Comparison of ENCODE assay signal across 15 cellular contexts in genomic region chr14:67505254-67505653, GRCh38. TPM values are rescaled to one million over a fixed set of nuclear protein-coding genes. Genes with fewer than 3 reads are reported as not detected.
A peak's percentile ranks its signal among the peaks of the same experiment; 100 is the strongest.
DNase-seq lines count a peak whose midpoint lies in the region; ATAC-seq and TF ChIP-seq lines count a peak whose summit lies in the region.
"Had no signal": no experiment of that assay in that cellular context is flagged by ENCODE, and none has a peak within 500 bp of the region (broad histone marks: within the 10 kb centered on the region; RNA-seq: fewer than 3 reads in every experiment).

No MANE protein-coding gene starts in this region.

- DNase-seq in activated effector memory CD4-positive, alpha-beta T cell treated with anti-CD3 and anti-CD28 coated beads, Interleukin-2, amount 50 U/mL, for 16 hours, result peak; percentile 50
- no peak for DNase-seq in activated effector memory CD4-positive, alpha-beta T cell treated with Interleukin-2 at 50 U/mL for 16 hours
- no peak for DNase-seq in neural crest cell (ENCODE audit: low read depth, low spot score)
- DNase-seq in stimulated activated naive B cell treated with anti-CD40 and anti-IgM and Interleukin-4, amounts not matched to agents 10 μg/mL and 1 μg/mL and 100 μg/mL, for 72 hours, result no peak
- no peak for DNase-seq in activated CD4-positive, CD25-positive, alpha-beta regulatory T cell (lab: John Stamatoyannopoulos, UW)
- no peak for DNase-seq in NCI-H82 (lab: John Stamatoyannopoulos, UW)
- DNase-seq: AML-193; Caco-2; CD4-positive, alpha-beta T cell; GM23248; HFFc6 had no signal

- H3K9me3 Mint-ChIP-seq in neural crest cell, result no peaks in the 10 kb centered on the region
- no peaks in the 10 kb centered on the region for H3K9me3 Mint-ChIP-seq in stimulated activated naive B cell treated with anti-CD40 and anti-IgM and Interleukin-4, amounts not matched to agents 10 μg/mL and 1 μg/mL and 100 μg/mL, for 72 hours
- H3K9me3 Mint-ChIP-seq: CD4-positive, alpha-beta T cell; HFFc6 had no signal

- peaks cover 6% of the 10 kb centered on the region for H3K4me1 Mint-ChIP-seq in neural crest cell
- H3K4me1 Mint-ChIP-seq in stimulated activated naive B cell treated with anti-CD40 and anti-IgM and Interleukin-4, amounts not matched to agents 10 μg/mL and 1 μg/mL and 100 μg/mL, for 72 hours, result peaks cover 0 to 8% of the 10 kb centered on the region in 2 donors

- H3K36me3 Mint-ChIP-seq in neural crest cell (ENCODE audit: low read depth), result no peaks in the 10 kb centered on the region
- H3K36me3 Mint-ChIP-seq in stimulated activated naive B cell treated with anti-CD40 and anti-IgM and Interleukin-4, amounts not matched to agents 10 μg/mL and 1 μg/mL and 100 μg/mL, for 72 hours, result peaks cover 0 to 1% of the 10 kb centered on the region in 2 donors

- no peaks in the 10 kb centered on the region for H3K27me3 Mint-ChIP-seq in neural crest cell (ENCODE audit: low read depth)
- H3K27me3 Mint-ChIP-seq in stimulated activated naive B cell treated with anti-CD40 and anti-IgM and Interleukin-4, amounts not matched to agents 10 μg/mL and 1 μg/mL and 100 μg/mL, for 72 hours, result no peaks in the 10 kb centered on the region
- H3K27me3 Mint-ChIP-seq: CD4-positive, alpha-beta T cell had no signal

- no peak for TF ChIP-seq CTCF in neural crest cell (conservative IDR thresholded peaks at IDR 0.05)

- ATAC-seq in stimulated activated naive B cell treated with anti-CD40 and anti-IgM and Interleukin-4, amounts not matched to agents 10 μg/mL and 1 μg/mL and 100 μg/mL, for 72 hours (replicated peaks), result no peak
- no peak for ATAC-seq in HG02884 (IDR thresholded peaks at IDR 0.05; ENCODE audit: unreplicated experiment)
- ATAC-seq: A549, HCT116, K562 had no signal

- H3K27ac Mint-ChIP-seq in neural crest cell (ENCODE audit: unreplicated experiment), result peak overlapping the region; percentile 67
- peak overlapping the region; percentile 25 for H3K27ac Mint-ChIP-seq in stimulated activated naive B cell treated with anti-CD40 and anti-IgM and Interleukin-4, amounts not matched to agents 10 μg/mL and 1 μg/mL and 100 μg/mL, for 72 hours
- H3K27ac Mint-ChIP-seq: CD4-positive, alpha-beta T cell; HFFc6 had no signal

- no peak overlapping the region for H3K4me3 Mint-ChIP-seq in neural crest cell
- no peak overlapping the region for H3K4me3 Mint-ChIP-seq in stimulated activated naive B cell treated with anti-CD40 and anti-IgM and Interleukin-4, amounts not matched to agents 10 μg/mL and 1 μg/mL and 100 μg/mL, for 72 hours
- H3K4me3 Mint-ChIP-seq: CD4-positive, alpha-beta T cell; HFFc6 had no signal

RNA-seq across cellular contexts. Expression of gene TMEM229B, which starts 16.7 kb away (rescaled TPM):
- total RNA-seq in neural crest cell, result 5.2 and 5.9 TPM in 2 replicates
- total RNA-seq: Caco-2, K562 had no signal

RNA-seq across cellular contexts. Expression of gene PLEKHH1, which starts 27.8 kb away (rescaled TPM):
- total RNA-seq in neural crest cell, result 35.7 and 40.0 TPM in 2 replicates
